ENCODE assay signal across 11 cellular contexts in the genomic region with DNA sequence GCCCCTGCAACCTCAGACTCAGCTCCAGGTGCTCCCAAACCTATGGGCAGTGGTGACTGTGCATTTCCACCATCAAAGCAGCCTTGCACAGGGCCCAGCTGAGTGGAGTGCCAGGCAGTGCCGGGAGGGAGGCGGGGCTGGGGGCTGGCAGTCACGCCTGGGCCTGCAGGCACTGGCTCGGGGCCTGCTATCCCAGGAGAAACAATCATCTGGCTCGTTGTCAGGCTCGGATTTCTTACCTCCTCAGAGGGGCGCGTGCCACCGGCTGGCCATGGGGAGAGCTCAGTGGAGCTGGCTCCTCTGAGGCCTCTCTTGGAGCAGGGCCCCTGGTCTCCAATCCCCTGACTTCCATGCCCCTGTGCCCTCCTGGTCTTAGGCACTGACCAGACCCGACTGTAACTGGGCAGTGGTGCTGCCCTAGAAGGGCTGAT. TPM values are rescaled to one million over a fixed set of nuclear protein-coding genes. Genes with fewer than 3 reads are reported as not detected.
DNase-seq lines count a peak whose midpoint lies in the region; ATAC-seq and TF ChIP-seq lines count a peak whose summit lies in the region.
"Had no signal": no experiment of that assay in that cellular context is flagged by ENCODE, and none has a peak within 500 bp of the region (broad histone marks: within the 10 kb centered on the region; RNA-seq: fewer than 3 reads in every experiment).

No MANE protein-coding gene starts in this region.

- H3K4me3 ChIP-seq in H7 (ENCODE audit: insufficient read depth, low read depth, low read length): no peak overlapping the region
- H3K4me3 ChIP-seq in RWPE2 (ENCODE audit: severe bottlenecking): no peak overlapping the region
- no peak overlapping the region for H3K4me3 ChIP-seq in heart left ventricle
- H3K4me3 ChIP-seq in psoas muscle: no peak overlapping the region

- H3K36me3 ChIP-seq in H7 (replicated peaks; ENCODE audit: control insufficient read depth, insufficient read depth, low read length) (no peaks in the 10 kb centered on the region), RWPE2 (ENCODE audit: low read depth) (no peaks in the 10 kb centered on the region), heart left ventricle (no peaks in the 10 kb centered on the region), psoas muscle (ENCODE audit: insufficient read depth in 1 of 2, low read depth in 1 of 2) (no peaks in the 10 kb centered on the region)

- H3K4me1 ChIP-seq in RWPE2 (ENCODE audit: insufficient read depth, poor library complexity, severe bottlenecking): peaks cover 21% of the 10 kb centered on the region
- H3K4me1 ChIP-seq in heart left ventricle: peaks cover 0 to 50% (median 15%) of the 10 kb centered on the region in 12 donors
- H3K4me1 ChIP-seq in psoas muscle: no peaks in the 10 kb centered on the region
- H3K4me1 ChIP-seq: Caco-2 had no signal

- peak overlapping the region; percentile 73 for H3K27ac ChIP-seq in RWPE2 (ENCODE audit: poor library complexity, severe bottlenecking)
- peak overlapping the region; percentile 68 to 87 (median 77) for H3K27ac ChIP-seq in heart left ventricle
- no peak overlapping the region for H3K27ac ChIP-seq in psoas muscle

- peaks cover 4 to 9% of the 10 kb centered on the region in 2 donors for H3K4me1 Mint-ChIP-seq in natural killer cell

- DNase-seq in H7 (peak; percentile 78), RWPE2 (ENCODE audit: low spot score) (peak; percentile 87), heart left ventricle (peak in 4 of 5 donors; percentile 74 to 84 (median 78)), psoas muscle (no peak), natural killer cell (no peak), cerebellar nuclear complex (lab: John Stamatoyannopoulos, UW) (no peak), NK-92 (lab: John Stamatoyannopoulos, UW; ENCODE audit: unreplicated experiment) (no peak)
- no peak for DNase-seq in activated naive CD4-positive, alpha-beta T cell treated with anti-CD3 and anti-CD28 coated beads, Interleukin-2, amount 50 U/mL, for 16 hours
- DNase-seq: activated CD4-positive, CD25-positive, alpha-beta regulatory T cell treated with anti-CD3 and anti-CD28 coated beads, Interleukin-2, amount 50 U/mL, for 72 hours; Caco-2; stimulated activated CD8-positive, alpha-beta memory T cell treated with anti-CD3 and anti-CD28 coated beads, Interleukin-4, amount 100 ng/mL, for 48 hours had no signal

- H3K9me3 ChIP-seq in RWPE2 (ENCODE audit: severe bottlenecking): no peaks in the 10 kb centered on the region
- H3K9me3 ChIP-seq in heart left ventricle: no peaks in the 10 kb centered on the region
- no peaks in the 10 kb centered on the region for H3K9me3 ChIP-seq in psoas muscle
- H3K9me3 ChIP-seq: Caco-2 had no signal

- H3K9me3 Mint-ChIP-seq in natural killer cell: no peaks in the 10 kb centered on the region

- H3K36me3 Mint-ChIP-seq in natural killer cell: no peaks in the 10 kb centered on the region

- no peak for TF ChIP-seq CTCF in RWPE2 (IDR thresholded peaks at IDR 0.05; ENCODE audit: poor library complexity, severe bottlenecking)
- TF ChIP-seq CTCF in heart left ventricle (IDR thresholded peaks at IDR 0.05): no peak
- no peak for TF ChIP-seq CTCF in psoas muscle (IDR thresholded peaks at IDR 0.05)
- no peak for TF ChIP-seq CTCF in natural killer cell (IDR thresholded peaks at IDR 0.05)

- peak overlapping the region in 1 of 2 donors; percentile 27 for H3K27ac Mint-ChIP-seq in natural killer cell

- H3K27me3 Mint-ChIP-seq in natural killer cell (ENCODE audit: low read depth in 2 of 2): peaks cover 0 to 1% of the 10 kb centered on the region in 2 donors

- ATAC-seq in RWPE2 (ENCODE audit: low read depth) (peak; percentile 79), heart left ventricle (peak; percentile 75 to 86 (median 82)), psoas muscle (peak; percentile 52 to 84 (median 72)), natural killer cell (no peak)

- H3K27me3 ChIP-seq in H7 (ENCODE audit: control insufficient read depth, insufficient read depth, low read length): no peaks in the 10 kb centered on the region
- no peaks in the 10 kb centered on the region for H3K27me3 ChIP-seq in RWPE2 (ENCODE audit: insufficient read depth, poor library complexity, severe bottlenecking)
- H3K27me3 ChIP-seq in heart left ventricle: no peaks in the 10 kb centered on the region
- no peaks in the 10 kb centered on the region for H3K27me3 ChIP-seq in psoas muscle (ENCODE audit: insufficient read depth in 3 of 3, low read length in 2 of 3)

- no peak for TF ChIP-seq POLR2A in heart left ventricle (IDR thresholded peaks at IDR 0.05)

- 17 to 59% (median 39%) methylated on average over 4 to 10 of the region's 10 CpGs for WGBS in heart left ventricle, 4 donors
- WGBS in psoas muscle, 3 donors: 39 to 44% (median 41%) methylated on average over 10 of the region's 10 CpGs

- intact Hi-C loops in heart left ventricle (cut with DNase I): no loop called here
- intact Hi-C loops in psoas muscle (cut with DNase I): no loop called here
- intact Hi-C loops in natural killer cell (cut with micrococcal nuclease): no loop called here

- H3K4me3 Mint-ChIP-seq in natural killer cell: no peak overlapping the region

RNA-seq across cellular contexts. Expression of gene PPP1R13B, which starts 20.2 kb away (rescaled TPM):
- total RNA-seq in H7 (2014; rRNA removed; shearing (Covaris generic)): 2.3 and 2.8 TPM in 2 replicates
- total RNA-seq in heart left ventricle: 10 to 100 TPM; 59.0 to 96.2 (median 78.1) TPM
- polyA plus RNA-seq in heart left ventricle: 10 to 100 TPM; 27.5 to 47.6 TPM
- 10 to 100 TPM; 12.8 to 17.9 (median 15.4) TPM for total RNA-seq in psoas muscle
- polyA plus RNA-seq in psoas muscle: 10 to 100 TPM in 1 of 3 donors, 1 to 10 TPM in 2; 4.7 to 13.3 (median 5.2) TPM
- 10 to 100 TPM; 26.5 to 35.5 (median 31.7) TPM for total RNA-seq in natural killer cell

Comparison
In these comparisons a context has a peak if more than half of its experiments do, and no peak if none do; other contexts are left out.
1. DNase-seq: peak in H7 (single experiment), RWPE2 (single experiment) and heart left ventricle (4 of 5); none in psoas muscle (0 of 2), natural killer cell (single experiment), activated naive CD4-positive, alpha-beta T cell treated with anti-CD3 and anti-CD28 coated beads, Interleukin-2, amount 50 U/mL, for 16 hours (single experiment), cerebellar nuclear complex (0 of 2) and NK-92 (single experiment).
2. ATAC-seq: peak in RWPE2 (single experiment), heart left ventricle (4 of 4) and psoas muscle (4 of 4); none in natural killer cell (0 of 3).